Comparison of ENCODE assay signal across 22 cellular contexts in genomic region chr17:8685396-8685795, GRCh38. TPM values are rescaled to one million over a fixed set of nuclear protein-coding genes. Genes with fewer than 3 reads are reported as not detected.
DNase-seq lines count a peak whose midpoint lies in the region; ATAC-seq, FAIRE-seq and TF ChIP-seq lines count a peak whose summit lies in the region.
"Had no signal": no experiment of that assay in that cellular context is flagged by ENCODE, and none has a peak within 500 bp of the region (broad histone marks: within the 10 kb centered on the region; RNA-seq: fewer than 3 reads in every experiment).

No MANE protein-coding gene starts in this region.

- CTCF ChIA-PET in H1 (lab: Charles Lee; ENCODE audit: partially characterized antibody) (interaction anchor here (0.6 kb wide), 1 partner anchor 713 kb away, joined by 3 read pairs; no protein-coding TSS in a partner anchor), GM10248 (lab: Yijun Ruan, JAX) (no interaction called here)

- H4K5ac ChIP-seq in H1 (ENCODE audit: insufficient read length, low read depth, low read length): no peak overlapping the region

- no peak overlapping the region for H2AFZ ChIP-seq in H1 (ENCODE audit: low read length)
- H2AFZ ChIP-seq in smooth muscle cell (ENCODE audit: low read depth): no peak overlapping the region

- peak; percentile 1 for DNase-seq in GM12864 (ENCODE audit: low read depth)
- peak; percentile 21 for DNase-seq in amniotic epithelial cell (ENCODE audit: low read depth)
- DNase-seq in H1 (ENCODE audit: low read depth in 1 of 2, low spot score in 2 of 2): no peak
- no peak for DNase-seq in smooth muscle cell (lab: John Stamatoyannopoulos, UW; ENCODE audit: unreplicated experiment)
- DNase-seq in GM10248 (ENCODE audit: extremely low spot score): no peak
- DNase-seq in HuH-7.5 (ENCODE audit: low spot score): no peak
- no peak for DNase-seq in D721Med (ENCODE audit: insufficient read length, low spot score)
- DNase-seq: CD8-positive, alpha-beta memory T cell; DND-41; GF-D8; MG63; NCI-H1092; NCI-H1694; NCI-H510A treated with DMSO at 0.1 percent for 48 hours; NCI-H82; PC-3; SJCRH30 had no signal

- no peak overlapping the region for H2BK5ac ChIP-seq in H1 (ENCODE audit: low read depth, low read length)

- no peaks in the 10 kb centered on the region for H3K23me2 ChIP-seq in H1 (ENCODE audit: low read depth, low read length)

- no peak overlapping the region for H3K23ac ChIP-seq in H1 (ENCODE audit: insufficient read length)

- H3K4me1 ChIP-seq in H1 (replicated peaks in 1 of 4; ENCODE audit: control insufficient read depth in 3 of 4, insufficient read depth in 4 of 4, low read length in 3 of 4) (no peaks in the 10 kb centered on the region), smooth muscle cell (ENCODE audit: low read depth) (no peaks in the 10 kb centered on the region)
- H3K4me1 ChIP-seq: BLaER1 treated with 17β-estradiol and CSF1 and Interleukin-3, amounts not matched to agents 10 nM and 100 nM; SJCRH30 had no signal

- WGBS in H1 (ENCODE audit: extremely low coverage in 1 of 2, insufficient coverage in 1 of 2, insufficient read length in 1 of 2, insufficient replicate concordance in 2 of 2, low coverage in 1 of 2, low lambda C conversion rate in 2 of 2, missing lambda C conversion rate in 1 of 2), 2 experiments: 89% methylated on average over 11 of the region's 11 CpGs; no CpG with 5 or more reads in 1 of the 2 experiments
- WGBS in smooth muscle cell (ENCODE audit: low lambda C conversion rate): 57% methylated on average over 11 of the region's 11 CpGs

- no peaks in the 10 kb centered on the region for H3K9me3 ChIP-seq in H1 (ENCODE audit: insufficient read depth in 2 of 2, low read depth in 1 of 2, low read length in 1 of 2)
- H3K9me3 ChIP-seq in smooth muscle cell (replicated peaks; ENCODE audit: low read depth): no peaks in the 10 kb centered on the region
- H3K9me3 ChIP-seq: BLaER1 treated with 17β-estradiol and CSF1 and Interleukin-3, amounts not matched to agents 10 nM and 100 nM; MG63; SJCRH30 had no signal

- no peak overlapping the region for H2BK12ac ChIP-seq in H1 (ENCODE audit: low read depth, low read length)

- TF ChIP-seq CTCF in GM12864 (IDR thresholded peaks at IDR 0.05; ENCODE audit: low read depth, low read length, missing control alignments): no peak
- no peak for TF ChIP-seq CTCF in H1 (IDR thresholded peaks at IDR 0.05; ENCODE audit: control extremely low read depth in 1 of 3, insufficient read depth in 1 of 3, low read depth in 1 of 3, low read length in 3 of 3)
- no peak for TF ChIP-seq CTCF in smooth muscle cell (IDR thresholded peaks at IDR 0.05; ENCODE audit: borderline replicate concordance, insufficient read depth, poor library complexity, severe bottlenecking)
- no peak for TF ChIP-seq CTCF in GM10248 (IDR thresholded peaks at IDR 0.05; ENCODE audit: control extremely low read depth, extremely low read depth, low read depth, missing control alignments)
- TF ChIP-seq CTCF in D721Med (IDR thresholded peaks at IDR 0.05; ENCODE audit: insufficient read depth, missing control alignments): no peak

- H3K18ac ChIP-seq in H1 (ENCODE audit: extremely low read depth, low read length): no peak overlapping the region

- H2AK5ac ChIP-seq in H1 (ENCODE audit: low read depth, low read length): no peak overlapping the region

- H2BK20ac ChIP-seq in H1 (ENCODE audit: low read length): no peak overlapping the region

- no peak overlapping the region for H3K14ac ChIP-seq in H1 (ENCODE audit: insufficient read length)

- H3K4me3 ChIP-seq in GM12864 (ENCODE audit: low read depth, low read length) (no peak overlapping the region), H1 (ENCODE audit: extremely low read depth in 1 of 4, insufficient read depth in 2 of 4, low read depth in 3 of 4, low read length in 4 of 4) (no peak overlapping the region), smooth muscle cell (no peak overlapping the region)
- H3K4me3 ChIP-seq: BLaER1 treated with 17β-estradiol and CSF1 and Interleukin-3, amounts not matched to agents 10 nM and 100 nM; MG63; SJCRH30 had no signal

- H4K8ac ChIP-seq in H1 (ENCODE audit: extremely low read depth, insufficient read depth, low read length): no peak overlapping the region

- H2BK15ac ChIP-seq in H1 (ENCODE audit: low read length): no peak overlapping the region

- no peak overlapping the region for H2BK120ac ChIP-seq in H1 (replicated peaks; ENCODE audit: low read depth, low read length)

- H3K27ac ChIP-seq in H1 (ENCODE audit: low read depth, low read length) (no peak overlapping the region), smooth muscle cell (ENCODE audit: low read depth) (peak overlapping the region; percentile 22)
- H3K27ac ChIP-seq: BLaER1 treated with 17β-estradiol and CSF1 and Interleukin-3, amounts not matched to agents 10 nM and 100 nM; KMS-11; SJCRH30 had no signal

- POLR2A ChIA-PET in H1 (lab: Charles Lee; ENCODE audit: partially characterized antibody) (interaction anchor here (2.2 kb wide), 1 partner anchor 12 kb away, joined by 9 read pairs; no protein-coding TSS in a partner anchor), GM10248 (lab: Yijun Ruan, JAX) (interaction anchor here (0.6 kb wide), 1 partner anchor 852 kb away, joined by 4 read pairs; no protein-coding TSS in a partner anchor)

- no peak overlapping the region for H3K9ac ChIP-seq in H1 (replicated peaks in 1 of 4; ENCODE audit: extremely low read depth in 1 of 4, low read depth in 3 of 4, low read length in 3 of 4)
- H3K9ac ChIP-seq in smooth muscle cell (ENCODE audit: low read depth): no peak overlapping the region
- H3K9ac ChIP-seq: BLaER1 treated with 17β-estradiol and CSF1 and Interleukin-3, amounts not matched to agents 10 nM and 100 nM; KMS-11 had no signal

- FAIRE-seq in H1 (lab: Jason Lieb, UNC): no peak
- FAIRE-seq in D721Med (lab: Jason Lieb, UNC): no peak
- FAIRE-seq: A204.1, HepG2 had no signal

- no peak for TF ChIP-seq POLR2A in H1 (IDR thresholded peaks at IDR 0.05; ENCODE audit: control extremely low read depth in 1 of 2, low read depth in 2 of 2, low read length in 2 of 2)

- H3K79me2 ChIP-seq in H1 (ENCODE audit: control insufficient read depth in 1 of 2, insufficient read depth in 2 of 2, low read length in 2 of 2) (no peaks in the 10 kb centered on the region), smooth muscle cell (ENCODE audit: low read depth) (no peaks in the 10 kb centered on the region)

- no peaks in the 10 kb centered on the region for H3K36me3 ChIP-seq in H1 (ENCODE audit: control insufficient read depth in 2 of 4, insufficient read depth in 4 of 4, low read length in 3 of 4)
- no peaks in the 10 kb centered on the region for H3K36me3 ChIP-seq in smooth muscle cell (ENCODE audit: low read depth)
- H3K36me3 ChIP-seq: BLaER1 treated with 17β-estradiol and CSF1 and Interleukin-3, amounts not matched to agents 10 nM and 100 nM; MG63; SJCRH30 had no signal

- no peak for ATAC-seq in GM19351 (IDR thresholded peaks at IDR 0.05; ENCODE audit: unreplicated experiment)
- ATAC-seq: HepG2, PC-3 had no signal

- H3F3A ChIP-seq in smooth muscle cell (ENCODE audit: low read depth): no peaks in the 10 kb centered on the region

- no peak overlapping the region for H3K4ac ChIP-seq in H1 (replicated peaks; ENCODE audit: insufficient read length, low read depth, low read length)

- H3K79me1 ChIP-seq in H1 (ENCODE audit: low read depth, low read length): no peaks in the 10 kb centered on the region

- no peak for TF ChIP-seq RAD21 in H1 (IDR thresholded peaks at IDR 0.05 in 1 of 2, conservative IDR thresholded peaks at IDR 0.05 in 1 of 2; ENCODE audit: low read depth in 2 of 2, low read length in 2 of 2)

- TF ChIP-seq EP300 in H1 (IDR thresholded peaks at IDR 0.05; ENCODE audit: borderline replicate concordance in 1 of 2, low read depth in 2 of 2, low read length in 2 of 2): no peak

- H4K20me1 ChIP-seq in H1 (replicated peaks in 1 of 2; ENCODE audit: control insufficient read depth in 1 of 2, insufficient read depth in 2 of 2, low read length in 2 of 2) (no peaks in the 10 kb centered on the region), smooth muscle cell (ENCODE audit: low read depth) (no peaks in the 10 kb centered on the region)
- H4K20me1 ChIP-seq: BLaER1 treated with 17β-estradiol and CSF1 and Interleukin-3, amounts not matched to agents 10 nM and 100 nM had no signal

- H4K91ac ChIP-seq in H1 (replicated peaks; ENCODE audit: insufficient read length, low read length): peak overlapping the region; percentile 84

- H3K4me2 ChIP-seq in H1 (ENCODE audit: insufficient read depth in 1 of 2, low read depth in 2 of 2, low read length in 2 of 2) (no peak overlapping the region), smooth muscle cell (no peak overlapping the region)
- H3K4me2 ChIP-seq: BLaER1 treated with 17β-estradiol and CSF1 and Interleukin-3, amounts not matched to agents 10 nM and 100 nM; KMS-11 had no signal

- H3K27me3 ChIP-seq in H1 (replicated peaks in 1 of 4; ENCODE audit: control insufficient read depth in 3 of 4, extremely low read depth in 1 of 4, insufficient read depth in 3 of 4, low read length in 3 of 4) (no peaks in the 10 kb centered on the region), smooth muscle cell (ENCODE audit: low read depth) (no peaks in the 10 kb centered on the region)
- H3K27me3 ChIP-seq: BLaER1 treated with 17β-estradiol and CSF1 and Interleukin-3, amounts not matched to agents 10 nM and 100 nM; MG63; SJCRH30 had no signal

- no peak overlapping the region for H3K56ac ChIP-seq in H1 (replicated peaks; ENCODE audit: insufficient read length, low read depth, low read length)

RNA-seq across cellular contexts. Expression of gene MYH10, which starts 54.9 kb away (rescaled TPM):
- total RNA-seq in H1 (2021; fragmentation: NEBNext Ultra II Directional; extraction: Animal tissue kit (Norgen Biotek cat#: 25700)): 283 and 289 TPM in 2 replicates
- polyA plus RNA-seq in H1 (2011; rRNA removed) (64.1 and 80.8 TPM in 2 replicates), smooth muscle cell (83.0 and 112 TPM in 2 replicates)
- 116 TPM for polyA plus RNA-seq in H1 (2011; cell fraction: cytosol; rRNA removed)
- polyA plus RNA-seq in H1 (2011; cell fraction: nucleus; rRNA removed): 381 TPM
- 156 to 205 TPM (median 187 TPM) in 4 replicates for polyA plus RNA-seq in H1 (2012, experiment 1 of 2)
- polyA plus RNA-seq in H1 (2012, experiment 2 of 2): 7.9 TPM
- 95.2 TPM for polyA plus RNA-seq in H1 (2013, experiment 1 of 2)
- polyA plus RNA-seq in H1 (2013, experiment 2 of 2): 86.2 TPM
- 161 and 239 TPM in 2 replicates for polyA minus RNA-seq in H1 (2011; rRNA and poly(A)+ RNA removed)
- polyA minus RNA-seq in H1 (2011; cell fraction: cytosol; rRNA and poly(A)+ RNA removed): 157 TPM
- polyA minus RNA-seq in H1 (2011; cell fraction: nucleus; rRNA and poly(A)+ RNA removed): 250 TPM
- total RNA-seq in smooth muscle cell: 107 and 146 TPM in 2 replicates

RNA-seq across cellular contexts. Expression of gene CCDC42, which starts 59.2 kb away (rescaled TPM):
- total RNA-seq in H1 (2021; fragmentation: NEBNext Ultra II Directional; extraction: Animal tissue kit (Norgen Biotek cat#: 25700)): not detected in 2 replicates
- polyA plus RNA-seq in H1 (2011; rRNA removed): not detected in 2 replicates
- polyA plus RNA-seq in H1 (2011; cell fraction: cytosol; rRNA removed): not detected
- not detected for polyA plus RNA-seq in H1 (2011; cell fraction: nucleus; rRNA removed)
- not detected in 4 replicates for polyA plus RNA-seq in H1 (2012, experiment 1 of 2)
- polyA plus RNA-seq in H1 (2012, experiment 2 of 2): not detected
- polyA plus RNA-seq in H1 (2013, experiment 1 of 2): not detected
- polyA plus RNA-seq in H1 (2013, experiment 2 of 2): not detected
- polyA minus RNA-seq in H1 (2011; rRNA and poly(A)+ RNA removed): not detected in 2 replicates
- not detected for polyA minus RNA-seq in H1 (2011; cell fraction: cytosol; rRNA and poly(A)+ RNA removed)
- polyA minus RNA-seq in H1 (2011; cell fraction: nucleus; rRNA and poly(A)+ RNA removed): not detected
- not detected in 2 replicates for total RNA-seq in smooth muscle cell
- polyA plus RNA-seq in smooth muscle cell: 0.15 TPM in 1 of 2 replicates, not detected in the other
- total RNA-seq: HepG2, PC-3, SJCRH30 had no signal
- polyA plus RNA-seq: CD8-positive, alpha-beta memory T cell; HepG2 had no signal

Comparison
In these comparisons a context has a peak if more than half of its experiments do, and no peak if none do; other contexts are left out.
1. DNase-seq: peak in GM12864 (single experiment) and amniotic epithelial cell (single experiment); none in H1 (0 of 2), smooth muscle cell (single experiment), GM10248 (single experiment), HuH-7.5 (single experiment) and D721Med (single experiment).